In genomic region chr6:29875734-29876133, GRCh38 we compare ENCODE assay signal across 1 cellular context. TPM values are rescaled to one million over a fixed set of nuclear protein-coding genes. Genes with fewer than 3 reads are reported as not detected.
"Had no signal": no experiment of that assay in that cellular context is flagged by ENCODE, and none has a peak within 500 bp of the region (broad histone marks: within the 10 kb centered on the region; RNA-seq: fewer than 3 reads in every experiment).

No MANE protein-coding gene starts in this region.

RNA-seq across cellular contexts. Expression of gene HLA-G, which starts 48.1 kb away (rescaled TPM):
- total RNA-seq: G401 had no signal
